35 cellular contexts compared by ENCODE assay signal in genomic region chr13:113355621-113356020, GRCh38. TPM values are rescaled to one million over a fixed set of nuclear protein-coding genes. Genes with fewer than 3 reads are reported as not detected.
"Had no signal": no experiment of that assay in that cellular context is flagged by ENCODE, and none has a peak within 500 bp of the region (broad histone marks: within the 10 kb centered on the region; RNA-seq: fewer than 3 reads in every experiment).

No MANE protein-coding gene starts in this region.

- H3K9me3 Mint-ChIP-seq: activated B cell treated with CpG ODN at 0.5 μM for 24 hours; activated CD4-positive, alpha-beta memory T cell treated with anti-CD3 and anti-CD28 coated beads for 36 hours; activated naive CD8-positive, alpha-beta T cell treated with anti-CD3 and anti-CD28 coated beads for 36 hours; activated T-cell treated with anti-CD3 and anti-CD28 coated beads, Interleukin-2, amount 50 U/mL, for 72 hours; activated T-helper 17 cell treated with anti-CD3 and anti-CD28 coated beads, Interleukin-2, amount 50 U/mL, for 72 hours; central memory CD8-positive, alpha-beta T cell; T-helper 1 cell treated with Interleukin-12 subunit alpha and Interleukin-12 subunit beta and Interleukin-4 antibody, amounts not matched to agents 30 μg/mL and 1 μg/mL, for 36 hours; T-helper 2 cell treated with Interferon-gamma antibody and Interleukin-4, amounts not matched to agents 5 μg/mL and 100 μg/mL, for 36 hours had no signal

- H3K4me1 Mint-ChIP-seq: activated B cell treated with CpG ODN at 0.5 μM for 24 hours; activated CD8-positive, alpha-beta memory T cell treated with anti-CD3 and anti-CD28 coated beads, Interleukin-2, amount 10 ng/mL, durations not matched to agents 7 days and 5 days; activated naive CD8-positive, alpha-beta T cell treated with anti-CD3 and anti-CD28 coated beads for 36 hours; activated T-helper 17 cell treated with anti-CD3 and anti-CD28 coated beads, Interleukin-2, amount 50 U/mL, for 72 hours; central memory CD8-positive, alpha-beta T cell had no signal

- H3K36me3 Mint-ChIP-seq: activated CD4-positive, alpha-beta memory T cell treated with anti-CD3 and anti-CD28 coated beads for 36 hours; activated CD8-positive, alpha-beta memory T cell treated with anti-CD3 and anti-CD28 coated beads, Interleukin-2, amount 10 ng/mL, durations not matched to agents 7 days and 5 days; activated naive CD8-positive, alpha-beta T cell treated with anti-CD3 and anti-CD28 coated beads for 36 hours had no signal

- H3K27ac Mint-ChIP-seq: activated B cell treated with CpG ODN at 0.5 μM for 24 hours; activated CD4-positive, alpha-beta memory T cell treated with anti-CD3 and anti-CD28 coated beads for 36 hours; activated CD8-positive, alpha-beta memory T cell treated with anti-CD3 and anti-CD28 coated beads, Interleukin-2, amount 10 ng/mL, durations not matched to agents 7 days and 5 days; activated naive CD8-positive, alpha-beta T cell treated with anti-CD3 and anti-CD28 coated beads for 36 hours; activated T-cell treated with anti-CD3 and anti-CD28 coated beads, Interleukin-2, amount 50 U/mL, for 72 hours; activated T-helper 17 cell treated with anti-CD3 and anti-CD28 coated beads, Interleukin-2, amount 50 U/mL, for 72 hours; T-helper 1 cell treated with Interleukin-12 subunit alpha and Interleukin-12 subunit beta and Interleukin-4 antibody, amounts not matched to agents 30 μg/mL and 1 μg/mL, for 36 hours; T-helper 2 cell treated with Interferon-gamma antibody and Interleukin-4, amounts not matched to agents 5 μg/mL and 100 μg/mL, for 36 hours had no signal

- H3K4me3 Mint-ChIP-seq: activated B cell treated with CpG ODN at 0.5 μM for 24 hours; activated CD4-positive, alpha-beta memory T cell treated with anti-CD3 and anti-CD28 coated beads for 36 hours; activated CD8-positive, alpha-beta memory T cell treated with anti-CD3 and anti-CD28 coated beads, Interleukin-2, amount 10 ng/mL, durations not matched to agents 7 days and 5 days; activated naive CD8-positive, alpha-beta T cell treated with anti-CD3 and anti-CD28 coated beads for 36 hours; activated T-cell treated with anti-CD3 and anti-CD28 coated beads, Interleukin-2, amount 50 U/mL, for 72 hours; activated T-helper 17 cell treated with anti-CD3 and anti-CD28 coated beads, Interleukin-2, amount 50 U/mL, for 72 hours; central memory CD8-positive, alpha-beta T cell; T-helper 1 cell treated with Interleukin-12 subunit alpha and Interleukin-12 subunit beta and Interleukin-4 antibody, amounts not matched to agents 30 μg/mL and 1 μg/mL, for 36 hours; T-helper 2 cell treated with Interferon-gamma antibody and Interleukin-4, amounts not matched to agents 5 μg/mL and 100 μg/mL, for 36 hours had no signal

- H3K4me2 ChIP-seq: SK-N-SH had no signal

- H3K9me3 ChIP-seq: MG63, Peyer's patch, SJSA1, SK-N-SH had no signal

- H3K9me2 ChIP-seq: SK-N-SH had no signal

- H3K9ac ChIP-seq: SK-N-SH had no signal

- H3K36me3 ChIP-seq: cardiac muscle cell, MG63, SJSA1 had no signal

- H3K4me1 ChIP-seq: Peyer's patch, SJSA1 had no signal

- DNase-seq: activated B cell treated with CpG ODN at 0.5 μM for 24 hours; activated CD4-positive, alpha-beta memory T cell treated with anti-CD3 and anti-CD28 coated beads for 36 hours; activated CD4-positive, alpha-beta T cell treated with anti-CD3 and anti-CD28 coated beads for 4 hours; activated CD4-positive, alpha-beta T cell treated with anti-CD3 and anti-CD28 coated beads, Interleukin-2, amount 50 U/mL, for 1 hour; activated CD4-positive, CD25-positive, alpha-beta regulatory T cell treated with anti-CD3 and anti-CD28 coated beads, Interleukin-2, amount 50 U/mL, for 72 hours; activated CD8-positive, alpha-beta memory T cell treated with anti-CD3 and anti-CD28 coated beads for 24 hours; activated CD8-positive, alpha-beta memory T cell treated with anti-CD3 and anti-CD28 coated beads, Interleukin-2, amount 10 ng/mL, durations not matched to agents 7 days and 5 days; activated CD8-positive, alpha-beta memory T cell treated with anti-CD3 and anti-CD28 coated beads, Interleukin-2, amount 50 U/mL, for 48 hours; activated naive CD4-positive, alpha-beta T cell; activated naive CD4-positive, alpha-beta T cell treated with anti-CD3 and anti-CD28 coated beads, Interleukin-2, amount 50 U/mL, for 16 hours; activated naive CD8-positive, alpha-beta T cell treated with anti-CD3 and anti-CD28 coated beads for 36 hours; activated T-cell treated with anti-CD3 and anti-CD28 coated beads, Interleukin-2, amount 50 U/mL, for 72 hours; amniotic stem cell; Kasumi-1; MG63; MV-4-11; NCI-H1092; NCI-H1436 treated with DMSO at 0.1 percent for 48 hours; NCI-H1694 treated with DMSO at 0.1 percent for 48 hours; NCI-H2029; NCI-H510A; NCI-H526; NCI-H748 treated with DMSO at 0.1 percent for 48 hours; NK-92 treated with Interleukin-12 subunit alpha and Interleukin-12 subunit beta, amount 100 ng/mL, for 24 hours; PC-3; Peyer's patch; RPMI8226; SHP77 treated with DMSO at 0.1 percent for 48 hours; SK-N-SH had no signal

- H3K4me3 ChIP-seq: cardiac muscle cell, MG63, Peyer's patch, SJSA1 had no signal

- H3K27ac ChIP-seq: cardiac muscle cell, Peyer's patch, SJSA1 had no signal

- H3K27me3 ChIP-seq: cardiac muscle cell, Peyer's patch, SJSA1 had no signal

- ATAC-seq: activated CD8-positive, alpha-beta memory T cell treated with anti-CD3 and anti-CD28 coated beads, Interleukin-2, amount 10 ng/mL, durations not matched to agents 7 days and 5 days; activated T-cell treated with anti-CD3 and anti-CD28 coated beads, Interleukin-2, amount 50 U/mL, for 72 hours; activated T-helper 17 cell treated with anti-CD3 and anti-CD28 coated beads, Interleukin-2, amount 50 U/mL, for 72 hours; PC-3 had no signal

RNA-seq across cellular contexts. Expression of gene GRTP1, which starts 8.3 kb away (rescaled TPM):
- total RNA-seq: activated B cell treated with CpG ODN at 0.5 μM for 24 hours; activated CD8-positive, alpha-beta memory T cell treated with anti-CD3 and anti-CD28 coated beads, Interleukin-2, amount 10 ng/mL, durations not matched to agents 7 days and 5 days; activated naive CD8-positive, alpha-beta T cell treated with anti-CD3 and anti-CD28 coated beads for 36 hours had no signal
